In genomic region chr17:37743612-37743874, GRCh38 we compare ENCODE assay signal across 8 cellular contexts. TPM values are rescaled to one million over a fixed set of nuclear protein-coding genes. Genes with fewer than 3 reads are reported as not detected.
A peak's percentile ranks its signal among the peaks of the same experiment; 100 is the strongest.
DNase-seq lines count a peak whose midpoint lies in the region; ATAC-seq, FAIRE-seq and TF ChIP-seq lines count a peak whose summit lies in the region.

No MANE protein-coding gene starts in this region.

- peak overlapping the region; percentile 31 for H3K4me3 ChIP-seq in bronchial epithelial cell (ENCODE audit: low read depth, low read length)
- H3K4me3 ChIP-seq in mucosa of descending colon: peak overlapping the region; percentile 56

- peak; percentile 63 for ATAC-seq in mucosa of descending colon
- no peak for ATAC-seq in GM21390 (IDR thresholded peaks at IDR 0.05; ENCODE audit: unreplicated experiment)
- no peak for ATAC-seq in HG03025 (IDR thresholded peaks at IDR 0.05; ENCODE audit: low FRiP score, unreplicated experiment)

- in situ Hi-C loops in ACHN (cut with HindIII; ENCODE audit: low pct_ligation_motif_present, low pct_unique_long_range_greater_than_20kb, low sequenced_read_pairs): no loop called here

- no peak for TF ChIP-seq CTCF in bronchial epithelial cell (IDR thresholded peaks at IDR 0.05; ENCODE audit: insufficient read depth, low read length, severe bottlenecking)
- no peak for TF ChIP-seq CTCF in mucosa of descending colon (IDR thresholded peaks at IDR 0.05)

- intact Hi-C loops in mucosa of descending colon (cut with DNase I, micrococcal nuclease): no loop called here

- DNase-seq in ACHN (peak; percentile 79), bronchial epithelial cell (ENCODE audit: low read depth) (no peak), mucosa of descending colon (peak; percentile 74 to 81 (median 78)), NCI-H2171 (lab: John Stamatoyannopoulos, UW) (no peak)
- no peak for DNase-seq in central memory CD4-positive, alpha-beta T cell

- peaks cover 12% of the 10 kb centered on the region for H3K4me1 ChIP-seq in mucosa of descending colon (ENCODE audit: low read depth)

- H3K9me3 ChIP-seq in mucosa of descending colon: no peaks in the 10 kb centered on the region

- H3K36me3 ChIP-seq in bronchial epithelial cell (ENCODE audit: control insufficient read depth, insufficient read depth, low read length): no peaks in the 10 kb centered on the region
- no peaks in the 10 kb centered on the region for H3K36me3 ChIP-seq in mucosa of descending colon (ENCODE audit: low read depth)

- FAIRE-seq in bronchial epithelial cell (lab: Jason Lieb, UNC): no peak

- peak; percentile 64 for TF ChIP-seq POLR2A in GM19099 (IDR thresholded peaks at IDR 0.05; ENCODE audit: extremely low read depth, insufficient read length, low read depth)

- H3K27me3 ChIP-seq in bronchial epithelial cell (ENCODE audit: control insufficient read depth, insufficient read depth, low read length): peaks cover 53% of the 10 kb centered on the region

RNA-seq across cellular contexts. Expression of gene HNF1B, which starts 1.3 kb away (rescaled TPM):
- total RNA-seq in bronchial epithelial cell (not detected in 2 replicates), mucosa of descending colon (10 to 100 TPM; 21.1 to 54.6 (median 34.8) TPM)

Comparison
In these comparisons a context has a peak if more than half of its experiments do, and no peak if none do; other contexts are left out.
1. DNase-seq: peak in ACHN (single experiment) and mucosa of descending colon (3 of 3); none in bronchial epithelial cell (single experiment), NCI-H2171 (single experiment) and central memory CD4-positive, alpha-beta T cell (single experiment).
2. RNA of gene HNF1B, which starts 1.3 kb away (total RNA-seq): 21.1 to 54.6 TPM in mucosa of descending colon; not detected in bronchial epithelial cell; every median in the first group is over 10 times any median in the second.